1 cellular context compared by ENCODE assay signal in genomic region chr22:46732041-46732379, GRCh38.
TF ChIP-seq lines count a peak whose summit lies in the region.

No MANE protein-coding gene starts in this region.

TF ChIP-seq in H1, 55 proteins besides CTCF, POLR2A, EP300 and RAD21 (continued from another document):
- no peak for TF ChIP-seq PHF8 (conservative IDR thresholded peaks at IDR 0.05; ENCODE audit: low read depth, low read length)
- no peak for TF ChIP-seq KDM4A (IDR thresholded peaks at IDR 0.05; ENCODE audit: low read depth, low read length, severe bottlenecking)
- TF ChIP-seq ASH2L (IDR thresholded peaks at IDR 0.05; ENCODE audit: low read length) = no peak
- TF ChIP-seq EZH2 (IDR thresholded peaks at IDR 0.05; ENCODE audit: low read depth, low read length, severe bottlenecking) = no peak
TF ChIP-seq in H1: peak in this region for 0.
